ENCODE assay signal across 10 cellular contexts in genomic region chr16:6864244-6864643, GRCh38.
"Had no signal": no experiment of that assay in that cellular context is flagged by ENCODE, and none has a peak within 500 bp of the region (broad histone marks: within the 10 kb centered on the region; RNA-seq: fewer than 3 reads in every experiment).

No MANE protein-coding gene starts in this region.

- DNase-seq: GM23248, GOT3, H7, HFFc6, IMR-90, KG1 had no signal

- H3K27ac Mint-ChIP-seq: HFFc6 had no signal

- H3K4me1 ChIP-seq: HAP-1 had no signal

- H3K4me3 Mint-ChIP-seq: HFFc6 had no signal

- ATAC-seq: HCT116, K562 had no signal

- H3K4me3 ChIP-seq: GM23248, HAP-1, K562 had no signal

- H3K27ac ChIP-seq: GM23248, HL-60 had no signal

- H3K9me3 ChIP-seq: HAP-1 had no signal

- H3K36me3 ChIP-seq: HAP-1 had no signal
